ENCODE assay signal across 8 cellular contexts in genomic region chr3:181265750-181266333, GRCh38.
DNase-seq lines count a peak whose midpoint lies in the region; ATAC-seq and TF ChIP-seq lines count a peak whose summit lies in the region.

No MANE protein-coding gene starts in this region.

- POLR2A ChIA-PET in naive thymus-derived CD4-positive, alpha-beta T cell (lab: Charles Lee) = no interaction called here

- H3K4me3 Mint-ChIP-seq in activated T-cell treated with anti-CD3 and anti-CD28 coated beads, Interleukin-2, amount 50 U/mL, for 4 hours = peak overlapping the region; percentile 53
- peak overlapping the region; percentile 39 to 81 (median 72) for H3K4me3 Mint-ChIP-seq in naive thymus-derived CD4-positive, alpha-beta T cell
- H3K4me3 Mint-ChIP-seq in progenitor cell of endocrine pancreas (ENCODE audit: low read depth) = no peak overlapping the region

- H3K36me3 ChIP-seq in SJSA1 = no peaks in the 10 kb centered on the region
- H3K36me3 ChIP-seq in naive thymus-derived CD4-positive, alpha-beta T cell (ENCODE audit: control insufficient read depth in 2 of 3, insufficient read depth in 3 of 3, low read length in 3 of 3) = no peaks in the 10 kb centered on the region
- H3K36me3 ChIP-seq in hepatocyte (replicated peaks; ENCODE audit: insufficient read depth, low read depth) = no peaks in the 10 kb centered on the region

- H3K36me3 Mint-ChIP-seq in activated T-cell treated with anti-CD3 and anti-CD28 coated beads, Interleukin-2, amount 50 U/mL, for 4 hours (ENCODE audit: insufficient read depth) = no peaks in the 10 kb centered on the region
- no peaks in the 10 kb centered on the region for H3K36me3 Mint-ChIP-seq in naive thymus-derived CD4-positive, alpha-beta T cell
- no peaks in the 10 kb centered on the region for H3K36me3 Mint-ChIP-seq in progenitor cell of endocrine pancreas (ENCODE audit: insufficient read depth)

- intact Hi-C loops in naive thymus-derived CD4-positive, alpha-beta T cell (cut with micrococcal nuclease) = no loop called here

- TF ChIP-seq CTCF in hepatocyte (IDR thresholded peaks at IDR 0.05; ENCODE audit: poor library complexity) (no peak), progenitor cell of endocrine pancreas (IDR thresholded peaks at IDR 0.05; ENCODE audit: unreplicated experiment) (no peak)

- CTCF ChIA-PET in naive thymus-derived CD4-positive, alpha-beta T cell (lab: Charles Lee) = no interaction called here

- no peaks in the 10 kb centered on the region for H3K79me2 ChIP-seq in hepatocyte

- no peak for DNase-seq in activated T-cell treated with anti-CD3 and anti-CD28 coated beads, Interleukin-2, amount 50 U/mL, for 4 hours
- DNase-seq in activated T-cell treated with anti-CD3 and anti-CD28 coated beads, Interleukin-2, amount 50 U/mL, for 1 hour = no peak
- DNase-seq in SJSA1 (ENCODE audit: low read depth in 1 of 2, low spot score in 2 of 2) = peak in 1 of 2 experiments; percentile 26
- DNase-seq in naive thymus-derived CD4-positive, alpha-beta T cell = no peak
- DNase-seq in hepatocyte (ENCODE audit: low spot score) = no peak
- DNase-seq in progenitor cell of endocrine pancreas (ENCODE audit: low spot score, unreplicated experiment) = no peak
- no peak for DNase-seq in HuH-7.5 (ENCODE audit: low spot score)

- H3K27me3 ChIP-seq in SJSA1 (replicated peaks) (no peaks in the 10 kb centered on the region), hepatocyte (no peaks in the 10 kb centered on the region)
- H3K27me3 ChIP-seq in naive thymus-derived CD4-positive, alpha-beta T cell (ENCODE audit: control insufficient read depth in 2 of 2, insufficient read depth in 2 of 2, low read length in 2 of 2) = no peaks in the 10 kb centered on the region

- H3K9me3 Mint-ChIP-seq in activated T-cell treated with anti-CD3 and anti-CD28 coated beads, Interleukin-2, amount 50 U/mL, for 4 hours = peaks cover 5% of the 10 kb centered on the region
- peaks cover 0 to 15% (median 5%) of the 10 kb centered on the region in 11 donors for H3K9me3 Mint-ChIP-seq in naive thymus-derived CD4-positive, alpha-beta T cell
- H3K9me3 Mint-ChIP-seq in progenitor cell of endocrine pancreas (ENCODE audit: low read depth) = no peaks in the 10 kb centered on the region

- H3K27ac ChIP-seq in SJSA1 (no peak overlapping the region), hepatocyte (no peak overlapping the region)
- H3K27ac ChIP-seq in naive thymus-derived CD4-positive, alpha-beta T cell (ENCODE audit: low read depth, low read length) = no peak overlapping the region

- ATAC-seq in activated T-cell treated with anti-CD3 and anti-CD28 coated beads, Interleukin-2, amount 50 U/mL, for 4 hours = no peak
- ATAC-seq in HG03039 (IDR thresholded peaks at IDR 0.05; ENCODE audit: unreplicated experiment) = peak; percentile 72
- no peak for ATAC-seq in naive thymus-derived CD4-positive, alpha-beta T cell

- H2AFZ ChIP-seq in hepatocyte = no peak overlapping the region

- no peaks in the 10 kb centered on the region for H4K20me1 ChIP-seq in hepatocyte (ENCODE audit: insufficient read depth, poor library complexity, severe bottlenecking)

- H3K4me1 ChIP-seq in SJSA1 (replicated peaks) (no peaks in the 10 kb centered on the region), hepatocyte (ENCODE audit: insufficient read depth) (no peaks in the 10 kb centered on the region)
- no peaks in the 10 kb centered on the region for H3K4me1 ChIP-seq in naive thymus-derived CD4-positive, alpha-beta T cell (ENCODE audit: control insufficient read depth in 2 of 2, insufficient read depth in 2 of 2, low read length in 2 of 2)

- H3K27me3 Mint-ChIP-seq in activated T-cell treated with anti-CD3 and anti-CD28 coated beads, Interleukin-2, amount 50 U/mL, for 4 hours (ENCODE audit: low read depth) = no peaks in the 10 kb centered on the region
- peaks cover 4 to 17% (median 9%) of the 10 kb centered on the region in 5 donors for H3K27me3 Mint-ChIP-seq in naive thymus-derived CD4-positive, alpha-beta T cell
- no peaks in the 10 kb centered on the region for H3K27me3 Mint-ChIP-seq in progenitor cell of endocrine pancreas

- no peak overlapping the region for H3K4me2 ChIP-seq in hepatocyte

- H3K27ac Mint-ChIP-seq in naive thymus-derived CD4-positive, alpha-beta T cell = peak overlapping the region in 4 of 9 donors; percentile 24 to 73 (median 48)
- no peak overlapping the region for H3K27ac Mint-ChIP-seq in progenitor cell of endocrine pancreas

- H3K9me3 ChIP-seq in SJSA1 (replicated peaks) (no peaks in the 10 kb centered on the region), hepatocyte (ENCODE audit: low read depth) (no peaks in the 10 kb centered on the region)
- no peaks in the 10 kb centered on the region for H3K9me3 ChIP-seq in naive thymus-derived CD4-positive, alpha-beta T cell (ENCODE audit: control insufficient read depth in 2 of 3, low read length in 3 of 3)

- no peaks in the 10 kb centered on the region for H3K4me1 Mint-ChIP-seq in activated T-cell treated with anti-CD3 and anti-CD28 coated beads, Interleukin-2, amount 50 U/mL, for 4 hours (ENCODE audit: low read depth)
- peaks cover 0 to 4% (median 0%) of the 10 kb centered on the region in 7 donors for H3K4me1 Mint-ChIP-seq in naive thymus-derived CD4-positive, alpha-beta T cell
- H3K4me1 Mint-ChIP-seq in progenitor cell of endocrine pancreas (ENCODE audit: low read depth) = no peaks in the 10 kb centered on the region

- H3K9me2 ChIP-seq in hepatocyte (replicated peaks; ENCODE audit: insufficient read depth) = no peaks in the 10 kb centered on the region

- H3K4me3 ChIP-seq in SJSA1 (peak overlapping the region; percentile 23), hepatocyte (no peak overlapping the region)
- H3K4me3 ChIP-seq in naive thymus-derived CD4-positive, alpha-beta T cell (ENCODE audit: low read length) = no peak overlapping the region

- 62% methylated on average over 4 of the region's 4 CpGs for WGBS in hepatocyte (ENCODE audit: low lambda C conversion rate, missing lambda C conversion rate)
